ENCODE assay signal across 12 cellular contexts in the genomic region with DNA sequence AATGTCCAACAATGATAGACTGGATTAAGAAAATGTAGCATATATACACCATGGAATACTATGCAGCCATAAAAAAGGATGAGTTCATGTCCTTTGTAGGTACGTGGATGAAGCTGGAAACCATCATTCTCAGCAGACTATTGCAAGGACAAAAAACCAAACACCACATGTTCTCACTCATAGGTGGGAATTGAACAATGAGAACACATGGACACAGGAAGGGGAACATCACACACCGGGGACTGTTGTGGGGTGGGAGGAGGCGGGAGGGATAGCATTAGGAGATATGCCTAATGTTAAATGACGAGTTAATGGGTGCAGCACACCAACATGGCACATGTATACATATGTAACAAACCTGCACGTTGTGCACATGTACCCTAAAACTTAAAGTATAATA. TPM values are rescaled to one million over a fixed set of nuclear protein-coding genes. Genes with fewer than 3 reads are reported as not detected.
"Had no signal": no experiment of that assay in that cellular context is flagged by ENCODE, and none has a peak within 500 bp of the region (broad histone marks: within the 10 kb centered on the region; RNA-seq: fewer than 3 reads in every experiment).

No MANE protein-coding gene starts in this region.

RNA-seq across cellular contexts. Expression of a gene that starts 24.6 kb away (rescaled TPM):
- total RNA-seq: activated B cell treated with CpG ODN at 0.5 μM for 24 hours; activated CD4-positive, alpha-beta memory T cell treated with anti-CD3 and anti-CD28 coated beads for 36 hours; activated CD4-positive, alpha-beta memory T cell treated with anti-CD3 and anti-CD28 coated beads, Interleukin-2, amount 10 ng/mL, durations not matched to agents 7 days and 5 days; activated CD4-positive, alpha-beta T cell treated with anti-CD3 and anti-CD28 coated beads for 36 hours; activated CD4-positive, alpha-beta T cell treated with anti-CD3 and anti-CD28 coated beads, Interleukin-2, amount 10 ng/mL, durations not matched to agents 24 days and 14 days; activated CD8-positive, alpha-beta memory T cell treated with anti-CD3 and anti-CD28 coated beads for 36 hours; activated CD8-positive, alpha-beta memory T cell treated with anti-CD3 and anti-CD28 coated beads, Interleukin-2, amount 10 ng/mL, durations not matched to agents 7 days and 5 days; activated CD8-positive, alpha-beta T cell treated with anti-CD3 and anti-CD28 coated beads for 36 hours; activated CD8-positive, alpha-beta T cell treated with anti-CD3 and anti-CD28 coated beads, Interleukin-2, amount 10 ng/mL, durations not matched to agents 7 days and 5 days; T-helper 17 cell; T-helper 2 cell treated with Interferon-gamma antibody and Interleukin-4, amounts not matched to agents 100 ng/mL and 5 ng/mL, for 36 hours; WTC11 had no signal
